In genomic region chr11:118003456-118003855, GRCh38 we compare ENCODE assay signal across 16 cellular contexts. TPM values are rescaled to one million over a fixed set of nuclear protein-coding genes. Genes with fewer than 3 reads are reported as not detected.
DNase-seq lines count a peak whose midpoint lies in the region; ATAC-seq and FAIRE-seq lines count a peak whose summit lies in the region.
"Had no signal": no experiment of that assay in that cellular context is flagged by ENCODE, and none has a peak within 500 bp of the region (broad histone marks: within the 10 kb centered on the region; RNA-seq: fewer than 3 reads in every experiment).

No MANE protein-coding gene starts in this region.

- H3K27me3 ChIP-seq in BLaER1 treated with 17β-estradiol and CSF1 and Interleukin-3, amounts not matched to agents 10 nM and 100 nM: no peaks in the 10 kb centered on the region

- peaks cover 42 to 100% (median 62%) of the 10 kb centered on the region in 10 experiments for H3K4me1 ChIP-seq in BLaER1 treated with 17β-estradiol and CSF1 and Interleukin-3, amounts not matched to agents 10 nM and 100 nM
- H3K4me1 ChIP-seq: BE2C had no signal

- peaks cover 60% of the 10 kb centered on the region for H3K36me3 Mint-ChIP-seq in activated T-helper 2 cell treated with anti-CD3 and anti-CD28 coated beads, Interferon-gamma antibody, Interleukin-2, Interleukin-4, amounts not matched to agents 10 μg/mL and 5 μg/mL and 100 μg/mL, durations not matched to agents 14 hours and 24 hours and 36 hours (ENCODE audit: low read depth)
- H3K36me3 Mint-ChIP-seq in naive B cell: peaks cover 0 to 12% of the 10 kb centered on the region in 2 donors
- H3K36me3 Mint-ChIP-seq: brain had no signal

- H3K27ac Mint-ChIP-seq in activated T-helper 2 cell treated with anti-CD3 and anti-CD28 coated beads, Interferon-gamma antibody, Interleukin-2, Interleukin-4, amounts not matched to agents 10 μg/mL and 5 μg/mL and 100 μg/mL, durations not matched to agents 14 hours and 24 hours and 36 hours: peak overlapping the region; percentile 99
- H3K27ac Mint-ChIP-seq in naive B cell: peak overlapping the region; percentile 55 to 100 (median 81)
- H3K27ac Mint-ChIP-seq: endodermal cell had no signal

- peak overlapping the region; percentile 53 for H3K4me3 Mint-ChIP-seq in activated T-helper 2 cell treated with anti-CD3 and anti-CD28 coated beads, Interferon-gamma antibody, Interleukin-2, Interleukin-4, amounts not matched to agents 10 μg/mL and 5 μg/mL and 100 μg/mL, durations not matched to agents 14 hours and 24 hours and 36 hours (ENCODE audit: low read depth)
- peak overlapping the region in 5 of 8 donors; percentile 12 to 69 (median 50) for H3K4me3 Mint-ChIP-seq in naive B cell
- H3K4me3 Mint-ChIP-seq: brain, endodermal cell had no signal

- peak overlapping the region in 4 of 10 experiments; percentile 7 to 46 (median 30); a peak in 4 of 20 replicates for H3K4me3 ChIP-seq in BLaER1 treated with 17β-estradiol and CSF1 and Interleukin-3, amounts not matched to agents 10 nM and 100 nM

- H3K4me2 ChIP-seq in BLaER1 treated with 17β-estradiol and CSF1 and Interleukin-3, amounts not matched to agents 10 nM and 100 nM: peak overlapping the region; percentile 64 to 100 (median 86)

- peak overlapping the region in 6 of 11 experiments; percentile 52 to 74 (median 72); a peak in 10 of 22 replicates for H3K9ac ChIP-seq in BLaER1 treated with 17β-estradiol and CSF1 and Interleukin-3, amounts not matched to agents 10 nM and 100 nM

- peak overlapping the region in 10 of 11 experiments; percentile 53 to 91 (median 78); a peak in 19 of 22 replicates for H3K27ac ChIP-seq in BLaER1 treated with 17β-estradiol and CSF1 and Interleukin-3, amounts not matched to agents 10 nM and 100 nM

- intact Hi-C loops in activated T-helper 2 cell treated with anti-CD3 and anti-CD28 coated beads, Interferon-gamma antibody, Interleukin-2, Interleukin-4, amounts not matched to agents 10 μg/mL and 5 μg/mL and 100 μg/mL, durations not matched to agents 14 hours and 24 hours and 36 hours (cut with micrococcal nuclease): loop anchor here (2.0 kb wide), 2 partner anchors 29 to 213 kb away; no protein-coding TSS in a partner anchor

- peak; percentile 66 for FAIRE-seq in GM19239 (lab: Jason Lieb, UNC)
- FAIRE-seq: kidney had no signal

- ATAC-seq in naive B cell (ENCODE audit: low read depth in 2 of 2) (no peak), HG02763 (IDR thresholded peaks at IDR 0.05; ENCODE audit: unreplicated experiment) (no peak)

- H3K9me3 ChIP-seq in BLaER1 treated with 17β-estradiol and CSF1 and Interleukin-3, amounts not matched to agents 10 nM and 100 nM (replicated peaks in 1 of 11): peaks cover 0 to 9% (median 4%) of the 10 kb centered on the region in 11 experiments; a peak in 9 of 22 replicates
- H3K9me3 ChIP-seq: BE2C had no signal

- H3K36me3 ChIP-seq in BLaER1 treated with 17β-estradiol and CSF1 and Interleukin-3, amounts not matched to agents 10 nM and 100 nM: peaks cover 0 to 32% (median 0%) of the 10 kb centered on the region in 11 experiments; a peak in 6 of 22 replicates
- H3K36me3 ChIP-seq: BE2C had no signal

- peaks cover 85% of the 10 kb centered on the region for H3K4me1 Mint-ChIP-seq in activated T-helper 2 cell treated with anti-CD3 and anti-CD28 coated beads, Interferon-gamma antibody, Interleukin-2, Interleukin-4, amounts not matched to agents 10 μg/mL and 5 μg/mL and 100 μg/mL, durations not matched to agents 14 hours and 24 hours and 36 hours (ENCODE audit: low read depth)
- H3K4me1 Mint-ChIP-seq in naive B cell: peaks cover 76 to 81% (median 81%) of the 10 kb centered on the region in 3 donors

- H3K9me3 Mint-ChIP-seq in activated T-helper 2 cell treated with anti-CD3 and anti-CD28 coated beads, Interferon-gamma antibody, Interleukin-2, Interleukin-4, amounts not matched to agents 10 μg/mL and 5 μg/mL and 100 μg/mL, durations not matched to agents 14 hours and 24 hours and 36 hours: peaks cover 10% of the 10 kb centered on the region
- H3K9me3 Mint-ChIP-seq in naive B cell: peaks cover 0 to 6% (median 3%) of the 10 kb centered on the region in 7 donors

- DNase-seq in GM19239 (ENCODE audit: insufficient read length, low spot score) (no peak), naive B cell (no peak), globus pallidus (ENCODE audit: low spot score) (no peak), NCI-H82 treated with DMSO at 0.1 percent for 48 hours (lab: John Stamatoyannopoulos, UW; ENCODE audit: unreplicated experiment) (no peak), SW480 (ENCODE audit: low spot score) (no peak)
- no peak for DNase-seq in activated T-helper 2 cell treated with anti-CD3 and anti-CD28 coated beads, Interferon-gamma antibody, Interleukin-2, Interleukin-4, amounts not matched to agents 10 μg/mL and 5 μg/mL and 100 μg/mL, durations not matched to agents 14 hours and 24 hours and 36 hours (ENCODE audit: low spot score)
- DNase-seq: BE2C, EL, endodermal cell, kidney, NCI-H1930, SHP77 treated with DMSO at 0.1 percent for 48 hours had no signal

- peaks cover 0 to 26% (median 0%) of the 10 kb centered on the region in 11 experiments; a peak in 2 of 22 replicates for H4K20me1 ChIP-seq in BLaER1 treated with 17β-estradiol and CSF1 and Interleukin-3, amounts not matched to agents 10 nM and 100 nM

- no peaks in the 10 kb centered on the region for H3K27me3 Mint-ChIP-seq in activated T-helper 2 cell treated with anti-CD3 and anti-CD28 coated beads, Interferon-gamma antibody, Interleukin-2, Interleukin-4, amounts not matched to agents 10 μg/mL and 5 μg/mL and 100 μg/mL, durations not matched to agents 14 hours and 24 hours and 36 hours (ENCODE audit: low read depth)
- no peaks in the 10 kb centered on the region for H3K27me3 Mint-ChIP-seq in naive B cell

RNA-seq across cellular contexts. Expression of gene IL10RA, which starts 17.3 kb away (rescaled TPM):
- 144 and 147 TPM in 2 replicates for total RNA-seq in activated T-helper 2 cell treated with anti-CD3 and anti-CD28 coated beads, Interferon-gamma antibody, Interleukin-2, Interleukin-4, amounts not matched to agents 10 μg/mL and 5 μg/mL and 100 μg/mL, durations not matched to agents 14 hours and 24 hours and 36 hours
- polyA plus RNA-seq in naive B cell (ENCODE audit: low read depth in 6 of 6): 10 to 100 TPM; 49.8 to 63.1 (median 56.2) TPM
- total RNA-seq: LHCN-M2 had no signal
